In genomic region chr9:112377684-112378344, GRCh38 we compare ENCODE assay signal across 10 cellular contexts. TPM values are rescaled to one million over a fixed set of nuclear protein-coding genes. Genes with fewer than 3 reads are reported as not detected.
DNase-seq lines count a peak whose midpoint lies in the region; ATAC-seq and TF ChIP-seq lines count a peak whose summit lies in the region.
"Had no signal": no experiment of that assay in that cellular context is flagged by ENCODE, and none has a peak within 500 bp of the region (broad histone marks: within the 10 kb centered on the region; RNA-seq: fewer than 3 reads in every experiment).

No MANE protein-coding gene starts in this region.

- H3K4me2 ChIP-seq in BLaER1 = peak overlapping the region; percentile 97
- H3K4me2 ChIP-seq in mammary epithelial cell (ENCODE audit: insufficient read depth, low read depth, low read length) = peak overlapping the region; percentile 88

- ATAC-seq in naive B cell (ENCODE audit: low read depth in 2 of 2) = no peak
- no peak for ATAC-seq in GM19351 (IDR thresholded peaks at IDR 0.05; ENCODE audit: unreplicated experiment)

- H3K4me3 Mint-ChIP-seq in naive B cell = peak overlapping the region in 7 of 8 donors; percentile 1 to 100 (median 96)
- H3K4me3 Mint-ChIP-seq in CD14-positive monocyte = peak overlapping the region in 1 of 2 donors; percentile 64

- H3K9me3 Mint-ChIP-seq in naive B cell (no peaks in the 10 kb centered on the region), CD14-positive monocyte (peaks cover 0 to 12% (median 3%) of the 10 kb centered on the region in 7 donors)

- no peak overlapping the region for H2AFZ ChIP-seq in mammary epithelial cell (ENCODE audit: low read depth, low read length)

- H3K4me3 ChIP-seq in BLaER1 = peak overlapping the region; percentile 97
- H3K4me3 ChIP-seq in HUES64 (ENCODE audit: low read length) = peak overlapping the region; percentile 99
- H3K4me3 ChIP-seq in mammary epithelial cell (replicated peaks in 1 of 3; ENCODE audit: insufficient read depth in 1 of 3, low read depth in 2 of 3, low read length in 3 of 3) = no peak overlapping the region

- dilution Hi-C loops in mammary epithelial cell (cut with HindIII; ENCODE audit: low sequenced_read_pairs) = no loop called here

- peak overlapping the region in 1 of 6 donors; percentile 12 for H3K27ac Mint-ChIP-seq in naive B cell
- H3K27ac Mint-ChIP-seq in CD14-positive monocyte = no peak overlapping the region

- peak overlapping the region; percentile 90 for H3K9ac ChIP-seq in BLaER1
- H3K9ac ChIP-seq in HUES64 (ENCODE audit: low read depth, low read length) = no peak overlapping the region
- H3K9ac ChIP-seq in mammary epithelial cell (ENCODE audit: insufficient read depth, low read length) = no peak overlapping the region

- WGBS in HUES64 = 94% methylated on average over 1 of the region's 1 CpG
- 100% methylated on average over 1 of the region's 1 CpG for WGBS in mammary epithelial cell (ENCODE audit: low coverage, missing lambda C conversion rate)

- H3K27me3 ChIP-seq in BLaER1 (no peaks in the 10 kb centered on the region), HUES64 (ENCODE audit: insufficient read depth, low read length) (no peaks in the 10 kb centered on the region), mammary epithelial cell (ENCODE audit: insufficient read depth, low read length) (no peaks in the 10 kb centered on the region)

- H3K27ac ChIP-seq in BLaER1 = peak overlapping the region; percentile 92
- H3K27ac ChIP-seq in HUES64 (ENCODE audit: low read depth, low read length) = no peak overlapping the region
- H3K27ac ChIP-seq in mammary epithelial cell (ENCODE audit: insufficient read depth, low read depth, low read length) = no peak overlapping the region

- H4K20me1 ChIP-seq in BLaER1 = no peaks in the 10 kb centered on the region
- no peaks in the 10 kb centered on the region for H4K20me1 ChIP-seq in mammary epithelial cell (ENCODE audit: insufficient read depth, low read length)

- no peak for DNase-seq in mammary epithelial cell
- no peak for DNase-seq in naive B cell
- DNase-seq in CD14-positive monocyte (ENCODE audit: low spot score) = no peak
- no peak for DNase-seq in T-helper 9 cell
- DNase-seq in Kasumi-1 (lab: John Stamatoyannopoulos, UW) = no peak
- DNase-seq: activated CD4-positive, alpha-beta T cell treated with anti-CD3 and anti-CD28 coated beads, Interleukin-2, amount 50 U/mL, for 1 hour; NCI-H1417 treated with DMSO at 0.1 percent for 48 hours had no signal

- intact Hi-C loops in mammary epithelial cell (cut with micrococcal nuclease) (loop anchor here (2.0 kb wide), 1 partner anchor 109 kb away; the partner anchor contains the start of gene KIAA1958), CD14-positive monocyte (cut with micrococcal nuclease) (loop anchor here (5.0 kb wide), 3 partner anchors 46 to 206 kb away; partner anchors contain the start of gene PTBP3 (in 1 of the 2))

- H3K4me1 ChIP-seq in BLaER1 = peaks cover 47% of the 10 kb centered on the region
- peaks cover 18% of the 10 kb centered on the region for H3K4me1 ChIP-seq in HUES64 (ENCODE audit: insufficient read depth, low read length)
- H3K4me1 ChIP-seq in mammary epithelial cell (ENCODE audit: insufficient read depth, low read length) = peaks cover 5% of the 10 kb centered on the region

- no TSS peak for BruUV-seq in mammary epithelial cell (replicated peaks; lab: Mats Ljungman, UMichigan)

- H3K36me3 ChIP-seq in BLaER1 (peaks cover 6% of the 10 kb centered on the region; the same call in 1 of the 2 replicates), HUES64 (ENCODE audit: insufficient read depth, low read length) (no peaks in the 10 kb centered on the region), mammary epithelial cell (ENCODE audit: insufficient read depth, low read length) (peaks cover 2% of the 10 kb centered on the region)

- no peak for TF ChIP-seq CTCF in mammary epithelial cell (conservative IDR thresholded peaks at IDR 0.05 in 1 of 2, IDR thresholded peaks at IDR 0.05 in 1 of 2; ENCODE audit: extremely low read depth in 1 of 2, insufficient read depth in 1 of 2, low read depth in 1 of 2, low read length in 2 of 2)
- TF ChIP-seq CTCF in CD14-positive monocyte (IDR thresholded peaks at IDR 0.05) = no peak

- peaks cover 32 to 58% (median 54%) of the 10 kb centered on the region in 3 donors for H3K4me1 Mint-ChIP-seq in naive B cell
- H3K4me1 Mint-ChIP-seq in CD14-positive monocyte = peaks cover 45% of the 10 kb centered on the region

- H3K79me2 ChIP-seq in mammary epithelial cell (ENCODE audit: insufficient read depth, low read length) = peaks cover 34% of the 10 kb centered on the region

- H3K27me3 Mint-ChIP-seq in naive B cell = no peaks in the 10 kb centered on the region
- H3K27me3 Mint-ChIP-seq in CD14-positive monocyte (ENCODE audit: low read depth in 3 of 3) = no peaks in the 10 kb centered on the region

- CTCF ChIA-PET in mammary epithelial cell (lab: Charles Lee; ENCODE audit: low non-redundant PET) = no interaction called here

- peaks cover 24% of the 10 kb centered on the region for H3K9me3 ChIP-seq in BLaER1
- no peaks in the 10 kb centered on the region for H3K9me3 ChIP-seq in HUES64 (ENCODE audit: insufficient read depth, low read depth, low read length)
- no peaks in the 10 kb centered on the region for H3K9me3 ChIP-seq in mammary epithelial cell (replicated peaks; ENCODE audit: insufficient read depth, low read length)

- peaks cover 0 to 6% of the 10 kb centered on the region in 2 donors for H3K36me3 Mint-ChIP-seq in naive B cell
- H3K36me3 Mint-ChIP-seq in CD14-positive monocyte = peaks cover 9 to 16% of the 10 kb centered on the region in 2 donors

- in situ Hi-C loops in mammary epithelial cell (cut with MboI; ENCODE audit: low sequenced_read_pairs in 2 of 2) = no loop called here

RNA-seq across cellular contexts. Expression of gene HSDL2, which starts 2.1 kb away (rescaled TPM):
- 15.0 TPM for polyA plus RNA-seq in HUES64 (2013, experiment 1 of 2)
- polyA plus RNA-seq in HUES64 (2013, experiment 2 of 2) = 19.0 TPM
- 10 to 100 TPM; 33.5 to 34.2 TPM for total RNA-seq in mammary epithelial cell
- polyA plus RNA-seq in mammary epithelial cell (28.2 TPM), naive B cell (ENCODE audit: low read depth in 6 of 6) (10 to 100 TPM; 24.0 to 42.3 (median 29.4) TPM), CD14-positive monocyte (10 to 100 TPM; 26.9 to 34.8 TPM)
- 20.9 TPM for polyA minus RNA-seq in mammary epithelial cell

RNA-seq across cellular contexts. Expression of gene PTBP3, which starts 44.4 kb away (rescaled TPM):
- 42.0 TPM for polyA plus RNA-seq in HUES64 (2013, experiment 1 of 2)
- 40.4 TPM for polyA plus RNA-seq in HUES64 (2013, experiment 2 of 2)
- 10 to 100 TPM; 73.2 to 95.9 TPM for total RNA-seq in mammary epithelial cell
- polyA plus RNA-seq in mammary epithelial cell (71.9 TPM), naive B cell (ENCODE audit: low read depth in 6 of 6) (10 to 100 TPM; 23.8 to 61.3 (median 54.9) TPM), CD14-positive monocyte (10 to 100 TPM; 51.4 to 68.3 TPM)
- polyA minus RNA-seq in mammary epithelial cell = 142 TPM

Comparison
In these comparisons a context has a peak if more than half of its experiments do, and no peak if none do; other contexts are left out.
1. H3K4me3 ChIP-seq: peak in BLaER1 (single experiment) and HUES64 (single experiment); none in mammary epithelial cell (0 of 3).